Comparison of ENCODE assay signal across 20 cellular contexts in the genomic region with DNA sequence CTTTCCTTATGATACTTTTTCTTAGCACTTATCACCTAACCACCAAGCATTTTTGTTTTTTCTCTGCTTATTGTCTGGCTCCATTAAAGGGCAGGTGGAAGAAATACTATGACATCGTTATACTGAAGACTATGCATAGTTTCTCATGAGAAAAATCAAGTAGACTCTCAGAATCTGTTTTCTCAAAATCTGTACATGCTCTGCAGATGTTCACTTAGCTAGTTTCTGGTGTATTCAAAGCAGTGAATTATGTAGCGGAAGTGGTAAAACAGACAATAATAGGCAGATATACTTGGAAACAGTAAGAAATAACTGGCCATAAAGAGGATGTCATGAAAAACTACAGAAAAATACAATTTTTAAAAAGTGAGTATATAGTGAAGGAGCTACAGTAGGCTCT.
DNase-seq lines count a peak whose midpoint lies in the region; ATAC-seq, FAIRE-seq and TF ChIP-seq lines count a peak whose summit lies in the region.
"Had no signal": no experiment of that assay in that cellular context is flagged by ENCODE, and none has a peak within 500 bp of the region (broad histone marks: within the 10 kb centered on the region; RNA-seq: fewer than 3 reads in every experiment).

No MANE protein-coding gene starts in this region.

- H3K9ac ChIP-seq in IMR-90 (ENCODE audit: low read depth, low read length) (no peak overlapping the region), fibroblast of lung (ENCODE audit: insufficient read depth, low read length) (no peak overlapping the region), smooth muscle cell (ENCODE audit: low read depth) (no peak overlapping the region)
- H3K9ac ChIP-seq: parathyroid adenoma had no signal

- peaks cover 4% of the 10 kb centered on the region for H3F3A ChIP-seq in smooth muscle cell (ENCODE audit: low read depth)

- in situ Hi-C loops in IMR-90 (cut with MboI; ENCODE audit: low sequenced_read_pairs) = loop anchor here (5.0 to 25.0 kb wide), 6 partner anchors 134 to 1019 kb away; no protein-coding TSS in a partner anchor

- peak overlapping the region; percentile 13 for H2BK5ac ChIP-seq in IMR-90 (ENCODE audit: low read depth, low read length, poor library complexity, severe bottlenecking)

- TF ChIP-seq RAD21 in IMR-90 (IDR thresholded peaks at IDR 0.05; ENCODE audit: low read length) = no peak

- DNase-seq in activated CD4-positive, alpha-beta T cell treated with anti-CD3 and anti-CD28 coated beads for 36 hours = no peak
- no peak for DNase-seq in activated CD4-positive, alpha-beta T cell treated with anti-CD3 and anti-CD28 coated beads, Interleukin-2, amount 10 ng/mL, durations not matched to agents 7 days and 5 days
- DNase-seq in IMR-90 (no peak), fibroblast of lung (ENCODE audit: low read depth in 2 of 2) (peak in 1 of 2 donors; percentile 31), smooth muscle cell (lab: John Stamatoyannopoulos, UW; ENCODE audit: unreplicated experiment) (no peak), pancreas (no peak), GM19238 (ENCODE audit: insufficient read length, low spot score) (no peak)
- DNase-seq in activated T-helper 2 cell treated with anti-CD3 and anti-CD28 coated beads, Interferon-gamma antibody, Interleukin-2, Interleukin-4, amounts not matched to agents 10 μg/mL and 5 μg/mL and 100 μg/mL, durations not matched to agents 14 hours and 24 hours and 36 hours (ENCODE audit: low spot score) = no peak
- DNase-seq: amygdala; DND-41; effector memory CD4-positive, alpha-beta T cell; hippocampal formation; kidney glomerular epithelial cell; NCI-H146; NCI-H345; trophoblast cell had no signal

- no peak overlapping the region for H4K5ac ChIP-seq in IMR-90 (ENCODE audit: low read depth, low read length)

- no peak overlapping the region for H4K91ac ChIP-seq in IMR-90 (ENCODE audit: insufficient read depth, low read depth, low read length)

- intact Hi-C loops in activated CD4-positive, alpha-beta T cell treated with anti-CD3 and anti-CD28 coated beads for 36 hours (cut with DNase I, micrococcal nuclease) = loop anchor here in 1 of 2 experiments (10.0 kb wide), 2 partner anchors 1072 to 1152 kb away; no protein-coding TSS in a partner anchor
- intact Hi-C loops in IMR-90 (cut with micrococcal nuclease) (loop anchor here (5.0 kb wide), 2 partner anchors 274 to 424 kb away; a partner anchor contains a TSS), pancreas (cut with DNase I) (loop anchor here in 1 of 3 donors (10.0 kb wide), 1 partner anchor 122 kb away; no protein-coding TSS in a partner anchor)
- intact Hi-C loops in activated T-helper 2 cell treated with anti-CD3 and anti-CD28 coated beads, Interferon-gamma antibody, Interleukin-2, Interleukin-4, amounts not matched to agents 10 μg/mL and 5 μg/mL and 100 μg/mL, durations not matched to agents 14 hours and 24 hours and 36 hours (cut with micrococcal nuclease) = loop anchor here (10.0 kb wide), 2 partner anchors 992 to 1092 kb away; a partner anchor contains a TSS

- TF ChIP-seq CTCF in IMR-90 (conservative IDR thresholded peaks at IDR 0.05; ENCODE audit: low read depth, low read length) (no peak), fibroblast of lung (conservative IDR thresholded peaks at IDR 0.05 in 1 of 2, IDR thresholded peaks at IDR 0.05 in 1 of 2; ENCODE audit: low read depth in 1 of 2, low read length in 2 of 2) (no peak), smooth muscle cell (IDR thresholded peaks at IDR 0.05; ENCODE audit: borderline replicate concordance, insufficient read depth, poor library complexity, severe bottlenecking) (no peak), pancreas (IDR thresholded peaks at IDR 0.05) (no peak)

- H3K4ac ChIP-seq in IMR-90 (ENCODE audit: low read depth, low read length) = no peak overlapping the region

- BruUV-seq in IMR-90 (replicated peaks; lab: Mats Ljungman, UMichigan) = no TSS peak

- H3K56ac ChIP-seq in IMR-90 (ENCODE audit: extremely low read depth, insufficient read depth, low read length) = no peak overlapping the region

- H3K4me1 Mint-ChIP-seq in activated CD4-positive, alpha-beta T cell treated with anti-CD3 and anti-CD28 coated beads for 36 hours = peaks cover 55% of the 10 kb centered on the region
- H3K4me1 Mint-ChIP-seq in activated CD4-positive, alpha-beta T cell treated with anti-CD3 and anti-CD28 coated beads, Interleukin-2, amount 10 ng/mL, durations not matched to agents 7 days and 5 days = peaks cover 36% of the 10 kb centered on the region
- H3K4me1 Mint-ChIP-seq in activated T-helper 2 cell treated with anti-CD3 and anti-CD28 coated beads, Interferon-gamma antibody, Interleukin-2, Interleukin-4, amounts not matched to agents 10 μg/mL and 5 μg/mL and 100 μg/mL, durations not matched to agents 14 hours and 24 hours and 36 hours (ENCODE audit: low read depth) = peaks cover 27% of the 10 kb centered on the region
- H3K4me1 Mint-ChIP-seq: CD14-positive monocyte had no signal

- H3K27ac ChIP-seq in IMR-90 (ENCODE audit: insufficient read depth, low read length) (peak overlapping the region; percentile 34; the same call in 1 of the 2 replicates), fibroblast of lung (ENCODE audit: insufficient read depth, low read length) (peak overlapping the region; percentile 56), smooth muscle cell (ENCODE audit: low read depth) (peak overlapping the region; percentile 76), pancreas (no peak overlapping the region)
- H3K27ac ChIP-seq: parathyroid adenoma had no signal

- H3K27ac Mint-ChIP-seq in activated CD4-positive, alpha-beta T cell treated with anti-CD3 and anti-CD28 coated beads for 36 hours = peak overlapping the region; percentile 5
- no peak overlapping the region for H3K27ac Mint-ChIP-seq in activated CD4-positive, alpha-beta T cell treated with anti-CD3 and anti-CD28 coated beads, Interleukin-2, amount 10 ng/mL, durations not matched to agents 7 days and 5 days
- no peak overlapping the region for H3K27ac Mint-ChIP-seq in activated T-helper 2 cell treated with anti-CD3 and anti-CD28 coated beads, Interferon-gamma antibody, Interleukin-2, Interleukin-4, amounts not matched to agents 10 μg/mL and 5 μg/mL and 100 μg/mL, durations not matched to agents 14 hours and 24 hours and 36 hours
- H3K27ac Mint-ChIP-seq: CD14-positive monocyte had no signal

- H3K36me3 ChIP-seq in IMR-90 (ENCODE audit: control insufficient read depth, insufficient read depth, low read length) = peaks cover 2% of the 10 kb centered on the region; the same call in 1 of the 2 replicates
- no peaks in the 10 kb centered on the region for H3K36me3 ChIP-seq in fibroblast of lung (ENCODE audit: control insufficient read depth, insufficient read depth, low read length)
- peaks cover 2% of the 10 kb centered on the region for H3K36me3 ChIP-seq in smooth muscle cell (ENCODE audit: low read depth)
- no peaks in the 10 kb centered on the region for H3K36me3 ChIP-seq in pancreas

- H3K4me3 Mint-ChIP-seq in activated CD4-positive, alpha-beta T cell treated with anti-CD3 and anti-CD28 coated beads for 36 hours = no peak overlapping the region
- no peak overlapping the region for H3K4me3 Mint-ChIP-seq in activated CD4-positive, alpha-beta T cell treated with anti-CD3 and anti-CD28 coated beads, Interleukin-2, amount 10 ng/mL, durations not matched to agents 7 days and 5 days
- H3K4me3 Mint-ChIP-seq in activated T-helper 2 cell treated with anti-CD3 and anti-CD28 coated beads, Interferon-gamma antibody, Interleukin-2, Interleukin-4, amounts not matched to agents 10 μg/mL and 5 μg/mL and 100 μg/mL, durations not matched to agents 14 hours and 24 hours and 36 hours (ENCODE audit: low read depth) = no peak overlapping the region
- H3K4me3 Mint-ChIP-seq: CD14-positive monocyte had no signal

- H3K79me1 ChIP-seq in IMR-90 (ENCODE audit: low read depth in 1 of 2, low read length in 2 of 2) = no peaks in the 10 kb centered on the region

- no peak overlapping the region for H3K14ac ChIP-seq in IMR-90 (replicated peaks; ENCODE audit: low read depth, low read length)

- H3K36me3 Mint-ChIP-seq in activated CD4-positive, alpha-beta T cell treated with anti-CD3 and anti-CD28 coated beads for 36 hours (ENCODE audit: low read depth) = peaks cover 22% of the 10 kb centered on the region
- peaks cover 23% of the 10 kb centered on the region for H3K36me3 Mint-ChIP-seq in activated CD4-positive, alpha-beta T cell treated with anti-CD3 and anti-CD28 coated beads, Interleukin-2, amount 10 ng/mL, durations not matched to agents 7 days and 5 days (ENCODE audit: low read depth)
- H3K36me3 Mint-ChIP-seq in activated T-helper 2 cell treated with anti-CD3 and anti-CD28 coated beads, Interferon-gamma antibody, Interleukin-2, Interleukin-4, amounts not matched to agents 10 μg/mL and 5 μg/mL and 100 μg/mL, durations not matched to agents 14 hours and 24 hours and 36 hours (ENCODE audit: low read depth) = peaks cover 43% of the 10 kb centered on the region

- no CpG with 5 or more reads among the region's 2 CpGs for WGBS in IMR-90 (ENCODE audit: extremely low coverage in 2 of 2, insufficient read length in 1 of 2), 2 experiments
- 48% methylated on average over 2 of the region's 2 CpGs for WGBS in smooth muscle cell (ENCODE audit: low lambda C conversion rate)
- WGBS in pancreas, 2 donors = 22 to 29% methylated on average over 2 of the region's 2 CpGs

- H3K79me2 ChIP-seq in fibroblast of lung (ENCODE audit: control insufficient read depth, insufficient read depth, low read length) (no peaks in the 10 kb centered on the region), smooth muscle cell (ENCODE audit: low read depth) (peaks cover 9% of the 10 kb centered on the region)
- H3K79me2 ChIP-seq: parathyroid adenoma had no signal

- ATAC-seq in activated CD4-positive, alpha-beta T cell treated with anti-CD3 and anti-CD28 coated beads for 36 hours = no peak
- ATAC-seq in IMR-90 (ENCODE audit: low read depth) (no peak), pancreas (no peak)

- H4K20me1 ChIP-seq in IMR-90 (ENCODE audit: insufficient read depth, low read length) (no peaks in the 10 kb centered on the region; the same call in 1 of the 2 replicates), fibroblast of lung (ENCODE audit: control insufficient read depth, extremely low read depth, insufficient read depth, low read length) (no peaks in the 10 kb centered on the region), smooth muscle cell (ENCODE audit: low read depth) (no peaks in the 10 kb centered on the region)

- no peaks in the 10 kb centered on the region for H3K9me1 ChIP-seq in IMR-90 (ENCODE audit: insufficient read depth, low read length)

- H2AK5ac ChIP-seq in IMR-90 (ENCODE audit: low read depth, low read length) = no peak overlapping the region

- H2AK9ac ChIP-seq in IMR-90 (replicated peaks; ENCODE audit: low read depth, low read length, poor library complexity) = no peak overlapping the region

- CTCF ChIA-PET in activated CD4-positive, alpha-beta T cell treated with anti-CD3 and anti-CD28 coated beads for 36 hours (lab: Charles Lee) = interaction anchor here (0.6 to 7.7 kb wide), 13 partner anchors 12 to 548 kb away, joined by 3 to 41 read pairs (median 4); a partner anchor contains a TSS
- CTCF ChIA-PET in activated CD4-positive, alpha-beta T cell treated with anti-CD3 and anti-CD28 coated beads, Interleukin-2, amount 10 ng/mL, durations not matched to agents 7 days and 5 days (lab: Charles Lee) = interaction anchor here (1.2 kb wide), 1 partner anchor 279 kb away, joined by 3 read pairs; no protein-coding TSS in a partner anchor
- CTCF ChIA-PET in IMR-90 (lab: Yijun Ruan, JAX) = interaction anchor here (0.8 to 1.0 kb wide), 2 partner anchors 15 to 144 kb away, joined by 3 read pairs; no protein-coding TSS in a partner anchor

- H3K4me2 ChIP-seq in IMR-90 (ENCODE audit: low read depth, low read length) = peak overlapping the region; percentile 47
- H3K4me2 ChIP-seq in fibroblast of lung (ENCODE audit: extremely low read depth, insufficient read depth, low read length) = peak overlapping the region; percentile 92
- H3K4me2 ChIP-seq in smooth muscle cell = peak overlapping the region; percentile 55

- no peak overlapping the region for H4K8ac ChIP-seq in IMR-90 (ENCODE audit: low read depth in 2 of 2, low read length in 2 of 2)

- no peaks in the 10 kb centered on the region for H3K9me3 Mint-ChIP-seq in activated CD4-positive, alpha-beta T cell treated with anti-CD3 and anti-CD28 coated beads for 36 hours (ENCODE audit: low read depth)
- H3K9me3 Mint-ChIP-seq in activated CD4-positive, alpha-beta T cell treated with anti-CD3 and anti-CD28 coated beads, Interleukin-2, amount 10 ng/mL, durations not matched to agents 7 days and 5 days = no peaks in the 10 kb centered on the region
- no peaks in the 10 kb centered on the region for H3K9me3 Mint-ChIP-seq in activated T-helper 2 cell treated with anti-CD3 and anti-CD28 coated beads, Interferon-gamma antibody, Interleukin-2, Interleukin-4, amounts not matched to agents 10 μg/mL and 5 μg/mL and 100 μg/mL, durations not matched to agents 14 hours and 24 hours and 36 hours
- H3K9me3 Mint-ChIP-seq: CD14-positive monocyte had no signal

- H2BK15ac ChIP-seq in IMR-90 (ENCODE audit: low read depth, low read length) = no peak overlapping the region

- H3K4me3 ChIP-seq in IMR-90 (ENCODE audit: insufficient read depth, low read depth, low read length) (no peak overlapping the region), fibroblast of lung (replicated peaks in 1 of 4; ENCODE audit: control extremely low read depth in 1 of 4, insufficient read depth in 1 of 4, low read depth in 3 of 4, low read length in 4 of 4) (peak overlapping the region in 1 of 4 experiments; percentile 32), smooth muscle cell (no peak overlapping the region), pancreas (no peak overlapping the region)
- H3K4me3 ChIP-seq: skin epidermis had no signal

- H3K9me3 ChIP-seq in IMR-90 (ENCODE audit: control insufficient read depth, insufficient read depth, low read length) = no peaks in the 10 kb centered on the region
- no peaks in the 10 kb centered on the region for H3K9me3 ChIP-seq in fibroblast of lung (ENCODE audit: control insufficient read depth, insufficient read depth, low read depth, low read length)
- no peaks in the 10 kb centered on the region for H3K9me3 ChIP-seq in smooth muscle cell (replicated peaks; ENCODE audit: low read depth)
- no peaks in the 10 kb centered on the region for H3K9me3 ChIP-seq in pancreas

- H2AFZ ChIP-seq in IMR-90 (replicated peaks; ENCODE audit: low read length, poor library complexity) = no peak overlapping the region
- no peak overlapping the region for H2AFZ ChIP-seq in fibroblast of lung (ENCODE audit: low read length)
- H2AFZ ChIP-seq in smooth muscle cell (ENCODE audit: low read depth) = no peak overlapping the region
- H2AFZ ChIP-seq: parathyroid adenoma had no signal

- no peaks in the 10 kb centered on the region for H3K27me3 Mint-ChIP-seq in activated CD4-positive, alpha-beta T cell treated with anti-CD3 and anti-CD28 coated beads for 36 hours
- no peaks in the 10 kb centered on the region for H3K27me3 Mint-ChIP-seq in activated CD4-positive, alpha-beta T cell treated with anti-CD3 and anti-CD28 coated beads, Interleukin-2, amount 10 ng/mL, durations not matched to agents 7 days and 5 days
- no peaks in the 10 kb centered on the region for H3K27me3 Mint-ChIP-seq in activated T-helper 2 cell treated with anti-CD3 and anti-CD28 coated beads, Interferon-gamma antibody, Interleukin-2, Interleukin-4, amounts not matched to agents 10 μg/mL and 5 μg/mL and 100 μg/mL, durations not matched to agents 14 hours and 24 hours and 36 hours (ENCODE audit: low read depth)

- H3K27me3 ChIP-seq in IMR-90 (ENCODE audit: control insufficient read depth, insufficient read depth, low read length) (no peaks in the 10 kb centered on the region), fibroblast of lung (ENCODE audit: control insufficient read depth, insufficient read depth, low read length) (no peaks in the 10 kb centered on the region), smooth muscle cell (ENCODE audit: low read depth) (no peaks in the 10 kb centered on the region), pancreas (no peaks in the 10 kb centered on the region)

- H3K23ac ChIP-seq in IMR-90 (ENCODE audit: low read depth, low read length) = no peak overlapping the region

- no peak overlapping the region for H2BK20ac ChIP-seq in IMR-90 (ENCODE audit: low read depth, low read length)

- FAIRE-seq in pancreas (lab: Jason Lieb, UNC) = no peak
- FAIRE-seq: H1 had no signal

- H2BK120ac ChIP-seq in IMR-90 (ENCODE audit: low read depth, low read length) = peak overlapping the region; percentile 12; the same call in 1 of the 2 replicates

- H3K4me1 ChIP-seq in IMR-90 (ENCODE audit: control insufficient read depth, insufficient read depth, low read length) = peaks cover 10% of the 10 kb centered on the region
- peaks cover 21% of the 10 kb centered on the region for H3K4me1 ChIP-seq in fibroblast of lung (ENCODE audit: control insufficient read depth, extremely low read depth, insufficient read depth, low read length)
- H3K4me1 ChIP-seq in smooth muscle cell (ENCODE audit: low read depth) = no peaks in the 10 kb centered on the region
- peaks cover 6 to 14% (median 10%) of the 10 kb centered on the region in 3 donors for H3K4me1 ChIP-seq in pancreas
- H3K4me1 ChIP-seq: parathyroid adenoma had no signal

- TF ChIP-seq POLR2A in IMR-90 (IDR thresholded peaks at IDR 0.05; ENCODE audit: low read depth, low read length) = no peak

- POLR2A ChIA-PET in activated CD4-positive, alpha-beta T cell treated with anti-CD3 and anti-CD28 coated beads for 36 hours (lab: Charles Lee) = no interaction called here
- POLR2A ChIA-PET in activated CD4-positive, alpha-beta T cell treated with anti-CD3 and anti-CD28 coated beads, Interleukin-2, amount 10 ng/mL, durations not matched to agents 7 days and 5 days (lab: Charles Lee) = no interaction called here
- POLR2A ChIA-PET in IMR-90 (lab: Charles Lee; ENCODE audit: unreplicated experiment) = interaction anchor here (0.6 kb wide), 1 partner anchor 31 kb away, joined by 6 read pairs; no protein-coding TSS in a partner anchor

- H3K18ac ChIP-seq in IMR-90 (ENCODE audit: low read depth, low read length) = peak overlapping the region; percentile 18; the same call in 1 of the 2 replicates

- dilution Hi-C loops in IMR-90 (cut with HindIII; ENCODE audit: low sequenced_read_pairs, unreplicated experiment) = no loop called here

Comparison
In these comparisons a context has a peak if more than half of its experiments do, and no peak if none do; other contexts are left out.
1. H3K27ac ChIP-seq: peak in IMR-90 (single experiment), fibroblast of lung (single experiment) and smooth muscle cell (single experiment); none in pancreas (0 of 4).
2. Peak in every context shown above with its lines, with median percentiles within 50 percentile points of each other: H3K4me2 ChIP-seq.